ENCODE assay signal across 7 cellular contexts in genomic region chr10:31242902-31243301, GRCh38.
DNase-seq lines count a peak whose midpoint lies in the region; ATAC-seq lines count a peak whose summit lies in the region.

No MANE protein-coding gene starts in this region.

- no peak overlapping the region for H2BK120ac ChIP-seq in mesenchymal stem cell (ENCODE audit: low read depth, low read length)

- H3K36me3 ChIP-seq in mesenchymal stem cell (ENCODE audit: control insufficient read depth in 1 of 2, insufficient read depth in 2 of 2, low read depth in 1 of 2, low read length in 2 of 2), result no peaks in the 10 kb centered on the region

- no peak overlapping the region for H3K4me2 ChIP-seq in mesenchymal stem cell (ENCODE audit: low read length, poor library complexity, severe bottlenecking)

- peak overlapping the region in 1 of 2 experiments; percentile 30 for H3K18ac ChIP-seq in mesenchymal stem cell (ENCODE audit: low read depth in 1 of 2, low read length in 2 of 2)

- no peak overlapping the region for H3K4me3 ChIP-seq in mesenchymal stem cell (ENCODE audit: insufficient read depth in 1 of 2, low read depth in 1 of 2, low read length in 2 of 2)

- no peak overlapping the region for H3K14ac ChIP-seq in mesenchymal stem cell (ENCODE audit: low read length in 2 of 2)

- H3K9me3 ChIP-seq in mesenchymal stem cell (ENCODE audit: control insufficient read depth, low read length), result peaks cover 3% of the 10 kb centered on the region

- WGBS in mesenchymal stem cell, result no CpG with 5 or more reads among the region's 1 CpG

- no peak overlapping the region for H2BK15ac ChIP-seq in mesenchymal stem cell (ENCODE audit: low read depth, poor library complexity, severe bottlenecking)

- H3K9ac ChIP-seq in mesenchymal stem cell (ENCODE audit: low read length), result no peak overlapping the region

- no peak overlapping the region for H3K4ac ChIP-seq in mesenchymal stem cell (ENCODE audit: low read depth in 1 of 2, low read length in 2 of 2)

- H2AK5ac ChIP-seq in mesenchymal stem cell (ENCODE audit: low read length, severe bottlenecking), result no peak overlapping the region

- H3K27ac ChIP-seq in mesenchymal stem cell (ENCODE audit: low read length, poor library complexity, severe bottlenecking), result no peak overlapping the region

- no peaks in the 10 kb centered on the region for H3K79me1 ChIP-seq in mesenchymal stem cell (replicated peaks; ENCODE audit: low read length, poor library complexity, severe bottlenecking)

- H2BK5ac ChIP-seq in mesenchymal stem cell (ENCODE audit: low read depth, low read length, poor library complexity, severe bottlenecking), result no peak overlapping the region

- H3K4me1 ChIP-seq in mesenchymal stem cell (ENCODE audit: control insufficient read depth, insufficient read depth, low read depth, low read length), result peaks cover 8% of the 10 kb centered on the region

- H4K91ac ChIP-seq in mesenchymal stem cell (ENCODE audit: low read length), result no peak overlapping the region

- peak; percentile 61 for DNase-seq in NOMO-1 treated with dmso at 0.1 percent for 144 hours (lab: John Stamatoyannopoulos, UW; ENCODE audit: unreplicated experiment)
- DNase-seq in activated gamma-delta T cell treated with anti-CD3 and anti-CD28 coated beads, Interleukin-2, amount 50 U/mL, for 16 hours (ENCODE audit: low read depth), result peak; percentile 29
- peak; percentile 92 for DNase-seq in mesenchymal stem cell
- DNase-seq in HPDE6-E6E7 (ENCODE audit: extremely low spot score), result no peak
- DNase-seq in NCI-H526 treated with DMSO at 0.1 percent for 48 hours (lab: John Stamatoyannopoulos, UW), result no peak

- no peaks in the 10 kb centered on the region for H3K27me3 ChIP-seq in mesenchymal stem cell (ENCODE audit: control insufficient read depth in 1 of 2, insufficient read depth in 1 of 2, low read length in 2 of 2)

- no peak overlapping the region for H3K23ac ChIP-seq in mesenchymal stem cell (ENCODE audit: low read length in 2 of 2)

- H2AFZ ChIP-seq in mesenchymal stem cell (ENCODE audit: low read depth, low read length), result no peak overlapping the region

- no peak overlapping the region for H4K8ac ChIP-seq in mesenchymal stem cell (ENCODE audit: low read length)

- ATAC-seq in GM19463 (IDR thresholded peaks at IDR 0.05; ENCODE audit: unreplicated experiment) (peak; percentile 83), GM21737 (IDR thresholded peaks at IDR 0.05; ENCODE audit: unreplicated experiment) (no peak)

- peak overlapping the region in 1 of 2 experiments; percentile 64 for H2BK12ac ChIP-seq in mesenchymal stem cell (ENCODE audit: low read length in 2 of 2)

Comparison
In these comparisons a context has a peak if more than half of its experiments do, and no peak if none do; other contexts are left out.
1. DNase-seq: peak in NOMO-1 treated with dmso at 0.1 percent for 144 hours (single experiment), activated gamma-delta T cell treated with anti-CD3 and anti-CD28 coated beads, Interleukin-2, amount 50 U/mL, for 16 hours (single experiment) and mesenchymal stem cell (single experiment); none in HPDE6-E6E7 (single experiment) and NCI-H526 treated with DMSO at 0.1 percent for 48 hours (single experiment).